Comparison of ENCODE assay signal across 9 cellular contexts in genomic region chr2:241317391-241317790, GRCh38. TPM values are rescaled to one million over a fixed set of nuclear protein-coding genes. Genes with fewer than 3 reads are reported as not detected.
DNase-seq lines count a peak whose midpoint lies in the region; ATAC-seq, FAIRE-seq and TF ChIP-seq lines count a peak whose summit lies in the region.
"Had no signal": no experiment of that assay in that cellular context is flagged by ENCODE, and none has a peak within 500 bp of the region (broad histone marks: within the 10 kb centered on the region; RNA-seq: fewer than 3 reads in every experiment).

No MANE protein-coding gene starts in this region.

- no peak for DNase-seq in CD4-positive, CD25-positive, alpha-beta regulatory T cell
- DNase-seq in MG63 (no peak), cardiac fibroblast (ENCODE audit: low read depth in 2 of 2) (no peak), natural killer cell (no peak), GM12892 (ENCODE audit: insufficient read length) (no peak), sciatic nerve (ENCODE audit: low spot score) (no peak), hippocampal formation (lab: John Stamatoyannopoulos, UW) (no peak)
- DNase-seq: WERI-Rb-1 had no signal

- H3K9me3 ChIP-seq in CD4-positive, CD25-positive, alpha-beta regulatory T cell (ENCODE audit: control insufficient read depth in 2 of 2, low read length in 2 of 2), result no peaks in the 10 kb centered on the region
- H3K9me3 ChIP-seq in MG63, result no peaks in the 10 kb centered on the region

- peak overlapping the region; percentile 98 for H3K27ac ChIP-seq in CD4-positive, CD25-positive, alpha-beta regulatory T cell (ENCODE audit: insufficient read depth, low read length, poor library complexity, severe bottlenecking)

- peak overlapping the region in 2 of 3 donors; percentile 99 to 100 for H3K27ac Mint-ChIP-seq in CD4-positive, CD25-positive, alpha-beta regulatory T cell
- peak overlapping the region; percentile 96 to 99 for H3K27ac Mint-ChIP-seq in natural killer cell

- TF ChIP-seq CTCF in cardiac fibroblast (IDR thresholded peaks at IDR 0.05; ENCODE audit: low read depth, low read length) (no peak), natural killer cell (IDR thresholded peaks at IDR 0.05) (no peak)

- intact Hi-C loops in natural killer cell (cut with micrococcal nuclease), result loop anchor here (5.0 to 10.0 kb wide), 6 partner anchors 45 to 753 kb away; partner anchors contain the start of genes ATG4B, DUSP28, RNPEPL1 and STK25
- intact Hi-C loops in sciatic nerve (cut with DNase I), result no loop called here

- H3K27me3 Mint-ChIP-seq in CD4-positive, CD25-positive, alpha-beta regulatory T cell, result peaks cover 6% of the 10 kb centered on the region
- no peaks in the 10 kb centered on the region for H3K27me3 Mint-ChIP-seq in natural killer cell (ENCODE audit: low read depth in 2 of 2)

- no peak for FAIRE-seq in GM12892 (lab: Jason Lieb, UNC)

- H3K27me3 ChIP-seq in CD4-positive, CD25-positive, alpha-beta regulatory T cell (ENCODE audit: control insufficient read depth, insufficient read depth, low read length), result no peaks in the 10 kb centered on the region
- H3K27me3 ChIP-seq in MG63, result no peaks in the 10 kb centered on the region

- no peaks in the 10 kb centered on the region for H3K9me3 Mint-ChIP-seq in CD4-positive, CD25-positive, alpha-beta regulatory T cell
- H3K9me3 Mint-ChIP-seq in natural killer cell, result no peaks in the 10 kb centered on the region

- no peaks in the 10 kb centered on the region for H3K36me3 ChIP-seq in CD4-positive, CD25-positive, alpha-beta regulatory T cell (ENCODE audit: control insufficient read depth, insufficient read depth, low read length)
- H3K36me3 ChIP-seq in MG63, result peaks cover 64% of the 10 kb centered on the region

- H3K4me1 ChIP-seq in CD4-positive, CD25-positive, alpha-beta regulatory T cell (ENCODE audit: control insufficient read depth, insufficient read depth, low read length, poor library complexity, severe bottlenecking), result peaks cover 67% of the 10 kb centered on the region

- TF ChIP-seq POLR2A in GM12892 (IDR thresholded peaks at IDR 0.05; ENCODE audit: low read depth, low read length), result no peak

- H3K4me3 ChIP-seq in CD4-positive, CD25-positive, alpha-beta regulatory T cell (ENCODE audit: low read depth, low read length), result peak overlapping the region; percentile 96
- H3K4me3 ChIP-seq in MG63 (peak overlapping the region; percentile 91), cardiac fibroblast (replicated peaks in 1 of 2; ENCODE audit: low read depth in 2 of 2, low read length in 2 of 2) (peak overlapping the region; percentile 82 to 94)

- ATAC-seq in CD4-positive, CD25-positive, alpha-beta regulatory T cell (ENCODE audit: low read depth in 2 of 2), result no peak
- no peak for ATAC-seq in natural killer cell
- no peak for ATAC-seq in HG03342 (IDR thresholded peaks at IDR 0.05; ENCODE audit: unreplicated experiment)
- ATAC-seq in sciatic nerve, result no peak

- H3K4me3 Mint-ChIP-seq in CD4-positive, CD25-positive, alpha-beta regulatory T cell, result peak overlapping the region; percentile 95 to 100 (median 98)
- H3K4me3 Mint-ChIP-seq in natural killer cell, result peak overlapping the region; percentile 97

- H3K4me1 Mint-ChIP-seq in CD4-positive, CD25-positive, alpha-beta regulatory T cell, result peaks cover 37 to 83% (median 63%) of the 10 kb centered on the region in 4 donors
- peaks cover 69 to 81% of the 10 kb centered on the region in 2 donors for H3K4me1 Mint-ChIP-seq in natural killer cell

- H3K36me3 Mint-ChIP-seq in CD4-positive, CD25-positive, alpha-beta regulatory T cell, result peaks cover 14% of the 10 kb centered on the region
- H3K36me3 Mint-ChIP-seq in natural killer cell, result no peaks in the 10 kb centered on the region

RNA-seq across cellular contexts. Expression of gene SEPTIN2, which starts 1.7 kb away (rescaled TPM):
- 191 TPM for total RNA-seq in CD4-positive, CD25-positive, alpha-beta regulatory T cell
- polyA plus RNA-seq in CD4-positive, CD25-positive, alpha-beta regulatory T cell, result 100 to 1,000 TPM; 131 to 186 (median 159) TPM
- 348 and 489 TPM in 2 replicates for total RNA-seq in MG63 (2014; rRNA removed; shearing (Covaris generic); ENCODE audit: low replicate concordance)
- total RNA-seq in natural killer cell (100 to 1,000 TPM; 275 to 315 (median 275) TPM), sciatic nerve (315 TPM)
- polyA plus RNA-seq in GM12892 (2012; ENCODE audit: missing spikeins), result 241 TPM

RNA-seq across cellular contexts. Expression of gene HDLBP, which starts 1.9 kb away (rescaled TPM):
- total RNA-seq in CD4-positive, CD25-positive, alpha-beta regulatory T cell, result 121 TPM
- 10 to 100 TPM; 33.6 to 42.6 (median 41.3) TPM for polyA plus RNA-seq in CD4-positive, CD25-positive, alpha-beta regulatory T cell
- 383 and 447 TPM in 2 replicates for total RNA-seq in MG63 (2014; rRNA removed; shearing (Covaris generic); ENCODE audit: low replicate concordance)
- 100 to 1,000 TPM; 170 to 200 (median 177) TPM for total RNA-seq in natural killer cell
- 138 TPM for polyA plus RNA-seq in GM12892 (2012; ENCODE audit: missing spikeins)
- 398 TPM for total RNA-seq in sciatic nerve

RNA-seq across cellular contexts. Expression of gene FARP2, which starts 38.7 kb away (rescaled TPM):
- 34.9 TPM for total RNA-seq in CD4-positive, CD25-positive, alpha-beta regulatory T cell
- polyA plus RNA-seq in CD4-positive, CD25-positive, alpha-beta regulatory T cell, result 1 to 10 TPM; 3.0 to 7.4 (median 6.9) TPM
- 35.6 and 37.4 TPM in 2 replicates for total RNA-seq in MG63 (2014; rRNA removed; shearing (Covaris generic); ENCODE audit: low replicate concordance)
- 10 to 100 TPM; 26.8 to 40.6 (median 31.6) TPM for total RNA-seq in natural killer cell
- 26.3 TPM for polyA plus RNA-seq in GM12892 (2012; ENCODE audit: missing spikeins)
- total RNA-seq in sciatic nerve, result 69.7 TPM
